11 cellular contexts compared by ENCODE assay signal in genomic region chr3:38579146-38579545, GRCh38.
A peak's percentile ranks its signal among the peaks of the same experiment; 100 is the strongest.
DNase-seq lines count a peak whose midpoint lies in the region; ATAC-seq and TF ChIP-seq lines count a peak whose summit lies in the region.
"Had no signal": no experiment of that assay in that cellular context is flagged by ENCODE, and none has a peak within 500 bp of the region (broad histone marks: within the 10 kb centered on the region; RNA-seq: fewer than 3 reads in every experiment).

No MANE protein-coding gene starts in this region.

- no peak for ATAC-seq in left lobe of liver
- ATAC-seq in HG02759 (IDR thresholded peaks at IDR 0.05; ENCODE audit: unreplicated experiment): no peak

- H3K4me2 ChIP-seq in BLaER1 treated with 17β-estradiol and CSF1 and Interleukin-3, amounts not matched to agents 10 nM and 100 nM: peak overlapping the region in 9 of 11 experiments; percentile 42 to 92 (median 83); a peak in 17 of 22 replicates

- no peaks in the 10 kb centered on the region; a peak in 1 of 22 replicates for H4K20me1 ChIP-seq in BLaER1 treated with 17β-estradiol and CSF1 and Interleukin-3, amounts not matched to agents 10 nM and 100 nM

- H3K9me3 ChIP-seq in BLaER1 treated with 17β-estradiol and CSF1 and Interleukin-3, amounts not matched to agents 10 nM and 100 nM (replicated peaks in 1 of 11): no peaks in the 10 kb centered on the region
- H3K9me3 ChIP-seq: HAP-1 had no signal

- H3K27ac ChIP-seq in BLaER1 treated with 17β-estradiol and CSF1 and Interleukin-3, amounts not matched to agents 10 nM and 100 nM: peak overlapping the region in 2 of 11 experiments; percentile 21 to 27; a peak in 1 of 22 replicates

- no peaks in the 10 kb centered on the region for H3K36me3 ChIP-seq in BLaER1 treated with 17β-estradiol and CSF1 and Interleukin-3, amounts not matched to agents 10 nM and 100 nM
- H3K36me3 ChIP-seq: HAP-1 had no signal

- H3K4me3 ChIP-seq in BLaER1 treated with 17β-estradiol and CSF1 and Interleukin-3, amounts not matched to agents 10 nM and 100 nM: no peak overlapping the region
- no peak overlapping the region for H3K4me3 ChIP-seq in cardiac fibroblast (replicated peaks in 1 of 2; ENCODE audit: low read depth in 2 of 2, low read length in 2 of 2)
- H3K4me3 ChIP-seq: HAP-1 had no signal

- no peaks in the 10 kb centered on the region for H3K27me3 ChIP-seq in BLaER1 treated with 17β-estradiol and CSF1 and Interleukin-3, amounts not matched to agents 10 nM and 100 nM

- TF ChIP-seq CTCF in cardiac fibroblast (IDR thresholded peaks at IDR 0.05; ENCODE audit: low read depth, low read length): peak; percentile 11

- H3K4me1 ChIP-seq in BLaER1 treated with 17β-estradiol and CSF1 and Interleukin-3, amounts not matched to agents 10 nM and 100 nM: peaks cover 32 to 56% (median 50%) of the 10 kb centered on the region in 10 experiments
- H3K4me1 ChIP-seq: HAP-1 had no signal

- H3K9ac ChIP-seq in BLaER1 treated with 17β-estradiol and CSF1 and Interleukin-3, amounts not matched to agents 10 nM and 100 nM: no peak overlapping the region

- DNase-seq in M059J (ENCODE audit: low read depth) (peak; percentile 62), cardiac fibroblast (ENCODE audit: low read depth in 2 of 2) (peak; percentile 13 to 21), left lobe of liver (ENCODE audit: low spot score) (peak; percentile 41), AG08395 (ENCODE audit: low spot score) (no peak), UCSD-AML1 (lab: John Stamatoyannopoulos, UW; ENCODE audit: unreplicated experiment) (no peak), 8988T (no peak)
- DNase-seq: aorta, NCI-H1436 had no signal

Comparison
In these comparisons a context has a peak if more than half of its experiments do, and no peak if none do; other contexts are left out.
1. DNase-seq: peak in M059J (single experiment), cardiac fibroblast (2 of 2) and left lobe of liver (single experiment); none in AG08395 (single experiment), UCSD-AML1 (single experiment) and 8988T (single experiment).